In genomic region chr5:75335952-75336624, GRCh38 we compare ENCODE assay signal across 1 cellular context.
TF ChIP-seq lines count a peak whose summit lies in the region.

No MANE protein-coding gene starts in this region.

TF ChIP-seq in GM23338, 12 proteins besides CTCF, POLR2A, EP300 and RAD21 (continued from another document):
- TF ChIP-seq ZNF462 (CRISPR knock-in tag; IDR thresholded peaks at IDR 0.05) (no peak), REST (IDR thresholded peaks at IDR 0.05; ENCODE audit: unreplicated experiment) (no peak), CREB1 (CRISPR knock-in tag; IDR thresholded peaks at IDR 0.05; ENCODE audit: low read depth) (no peak), JUNB (IDR thresholded peaks at IDR 0.05; ENCODE audit: unreplicated experiment) (no peak), ZNF331 (CRISPR knock-in tag; IDR thresholded peaks at IDR 0.05; ENCODE audit: low read depth) (no peak), POLR2AphosphoS5 (IDR thresholded peaks at IDR 0.05; ENCODE audit: low read depth) (no peak), NANOG (IDR thresholded peaks at IDR 0.05; ENCODE audit: borderline replicate concordance) (no peak), ZNF114 (CRISPR knock-in tag; IDR thresholded peaks at IDR 0.05) (no peak)
